30 cellular contexts compared by ENCODE assay signal in genomic region chr11:117130879-117131278, GRCh38.
"Had no signal": no experiment of that assay in that cellular context is flagged by ENCODE, and none has a peak within 500 bp of the region (broad histone marks: within the 10 kb centered on the region; RNA-seq: fewer than 3 reads in every experiment).

No MANE protein-coding gene starts in this region.

- H3K9me3 Mint-ChIP-seq: mesothelial cell of epicardium; naive B cell; natural killer cell; nephron progenitor cell; neural progenitor cell; stimulated activated naive B cell treated with anti-CD40 and anti-IgM and Interleukin-4, amounts not matched to agents 10 μg/mL and 1 μg/mL and 100 μg/mL, for 72 hours had no signal

- H3K4me3 Mint-ChIP-seq: mesothelial cell of epicardium; naive B cell; natural killer cell; nephron progenitor cell; neural progenitor cell; stimulated activated naive B cell treated with anti-CD40 and anti-IgM and Interleukin-4, amounts not matched to agents 10 μg/mL and 1 μg/mL and 100 μg/mL, for 72 hours had no signal

- H3K9me3 ChIP-seq: left lung, lower lobe of right lung, neutrophil, psoas muscle, right atrium auricular region, stomach, testis, thyroid gland, upper lobe of right lung had no signal

- H3K4me3 ChIP-seq: hepatocyte, left lung, lower lobe of right lung, neural progenitor cell, psoas muscle, right atrium auricular region, skin epidermis, stomach, testis, thyroid gland, upper lobe of right lung had no signal

- H3K27me3 Mint-ChIP-seq: naive B cell had no signal

- H3K4me1 Mint-ChIP-seq: mesothelial cell of epicardium, naive B cell, natural killer cell, nephron progenitor cell had no signal

- H3K36me3 ChIP-seq: left lung, lower lobe of right lung, neural progenitor cell, neutrophil, right atrium auricular region, stomach, thyroid gland, upper lobe of right lung had no signal

- H3K36me3 Mint-ChIP-seq: mesothelial cell of epicardium; naive B cell; natural killer cell; neural progenitor cell; stimulated activated naive B cell treated with anti-CD40 and anti-IgM and Interleukin-4, amounts not matched to agents 10 μg/mL and 1 μg/mL and 100 μg/mL, for 72 hours had no signal

- ATAC-seq: left cardiac atrium; left lung; lower lobe of right lung; natural killer cell; psoas muscle; sciatic nerve; stimulated activated naive B cell treated with anti-CD40 and anti-IgM and Interleukin-4, amounts not matched to agents 10 μg/mL and 1 μg/mL and 100 μg/mL, for 72 hours; stimulated activated naive CD8-positive, alpha-beta T cell treated with anti-CD3 and anti-CD28 coated beads, Interleukin-15, Interleukin-2, amounts not matched to agents 100 U/mL and 50 U/mL, for 24 hours; upper lobe of right lung had no signal

- DNase-seq: islet precursor cell; left cardiac atrium; left lung; lower lobe of right lung; mammary epithelial cell; mesendoderm; naive B cell; natural killer cell; nephron progenitor cell; occipital lobe; psoas muscle; stimulated activated CD4-positive, alpha-beta T cell treated with anti-CD3 and anti-CD28 coated beads, Interleukin-12 subunit alpha, Interleukin-12 subunit beta, amount 100 ng/mL, for 4 hours; stimulated activated CD4-positive, alpha-beta T cell treated with anti-CD3 and anti-CD28 coated beads, Interleukin-15, amount 100 ng/mL, for 24 hours; stimulated activated CD4-positive, alpha-beta T cell treated with anti-CD3 and anti-CD28 coated beads, Interleukin-2, amount 100 ng/mL, for 24 hours; stimulated activated CD4-positive, alpha-beta T cell treated with anti-CD3 and anti-CD28 coated beads, Interleukin-4, amount 100 ng/mL, for 1 hour; stimulated activated naive B cell treated with anti-CD40 and anti-IgM and Interleukin-4, amounts not matched to agents 10 μg/mL and 1 μg/mL and 100 μg/mL, for 72 hours; stimulated activated naive CD8-positive, alpha-beta T cell treated with anti-CD3 and anti-CD28 coated beads, Interleukin-15, Interleukin-2, amounts not matched to agents 100 U/mL and 50 U/mL, for 24 hours; stomach; testis; thyroid gland; trophoblast cell; upper lobe of right lung had no signal

- H3K9ac ChIP-seq: neural progenitor cell, parathyroid adenoma had no signal

- H3K27ac ChIP-seq: hepatocyte, left lung, lower lobe of right lung, neural progenitor cell, neutrophil, parathyroid adenoma, psoas muscle, right atrium auricular region, skin epidermis, stomach, testis, thyroid gland, upper lobe of right lung had no signal

- H3K4me1 ChIP-seq: left lung, lower lobe of right lung, neural progenitor cell, parathyroid adenoma, psoas muscle, right atrium auricular region, stomach, testis, thyroid gland, upper lobe of right lung had no signal

- H3K27me3 ChIP-seq: hepatocyte, left lung, neural progenitor cell, right atrium auricular region, stomach, testis, thyroid gland, upper lobe of right lung had no signal

- H3K27ac Mint-ChIP-seq: mesothelial cell of epicardium; natural killer cell; nephron progenitor cell; neural progenitor cell; stimulated activated naive B cell treated with anti-CD40 and anti-IgM and Interleukin-4, amounts not matched to agents 10 μg/mL and 1 μg/mL and 100 μg/mL, for 72 hours had no signal
